Comparison of ENCODE assay signal across 8 cellular contexts in genomic region chrX:119685225-119686066, GRCh38. TPM values are rescaled to one million over a fixed set of nuclear protein-coding genes. Genes with fewer than 3 reads are reported as not detected.
A peak's percentile ranks its signal among the peaks of the same experiment; 100 is the strongest.
DNase-seq lines count a peak whose midpoint lies in the region; ATAC-seq and TF ChIP-seq lines count a peak whose summit lies in the region.

No MANE protein-coding gene starts in this region.

- peak overlapping the region; percentile 78 for H3K4me2 ChIP-seq in BLaER1
- peak overlapping the region; percentile 33 for H3K4me2 ChIP-seq in KMS-11
- no peak overlapping the region for H3K4me2 ChIP-seq in PC-3 (ENCODE audit: low read length)

- intact Hi-C loops in left cardiac atrium (cut with DNase I): no loop called here
- intact Hi-C loops in PC-3 (cut with micrococcal nuclease): no loop called here

- no peaks in the 10 kb centered on the region for H3K9me2 ChIP-seq in PC-3 (replicated peaks; ENCODE audit: low read length)

- peaks cover 97% of the 10 kb centered on the region for H3K4me1 ChIP-seq in BLaER1
- H3K4me1 ChIP-seq in KMS-11 (ENCODE audit: low read depth, poor library complexity, severe bottlenecking): peaks cover 98% of the 10 kb centered on the region
- H3K4me1 ChIP-seq in PC-3 (ENCODE audit: insufficient read depth, low read length): no peaks in the 10 kb centered on the region

- H3K79me2 ChIP-seq in KMS-11 (ENCODE audit: insufficient read depth, low read depth): peaks cover 96% of the 10 kb centered on the region
- H3K79me2 ChIP-seq in PC-3 (ENCODE audit: low read length): peaks cover 5% of the 10 kb centered on the region; the same call in 1 of the 2 replicates

- DNase-seq in activated CD4-positive, alpha-beta memory T cell treated with anti-CD3 and anti-CD28 coated beads, Interleukin-2, amount 10 ng/mL, durations not matched to agents 7 days and 5 days: peak; percentile 64
- DNase-seq in left cardiac atrium (peak; percentile 61), PC-3 (no peak)

- no TSS peak for BruUV-seq in PC-3 (replicated peaks; lab: Mats Ljungman, UMichigan)

- POLR2A ChIA-PET in activated CD4-positive, alpha-beta memory T cell treated with anti-CD3 and anti-CD28 coated beads, Interleukin-2, amount 10 ng/mL, durations not matched to agents 7 days and 5 days (lab: Charles Lee): interaction anchor here (1.0 to 13.5 kb wide), 15 partner anchors 7 to 111 kb away, joined by 3 to 337 read pairs (median 4); partner anchors contain the start of genes NKRF, RPL39, SEPTIN6 and SOWAHD
- POLR2A ChIA-PET in PC-3 (lab: Charles Lee; ENCODE audit: unreplicated experiment): no interaction called here

- H3K36me3 ChIP-seq in BLaER1 (no peaks in the 10 kb centered on the region), KMS-11 (ENCODE audit: insufficient read depth) (no peaks in the 10 kb centered on the region), PC-3 (ENCODE audit: low read depth, low read length) (no peaks in the 10 kb centered on the region)

- peaks cover 70% of the 10 kb centered on the region for H3K4me1 Mint-ChIP-seq in activated CD4-positive, alpha-beta memory T cell treated with anti-CD3 and anti-CD28 coated beads, Interleukin-2, amount 10 ng/mL, durations not matched to agents 7 days and 5 days
- H3K4me1 Mint-ChIP-seq in stimulated activated memory B cell treated with anti-CD40 and anti-IgM and Interleukin-4, amounts not matched to agents 10 μg/mL and 1 μg/mL and 100 μg/mL, for 72 hours: peaks cover 67% of the 10 kb centered on the region

- no peaks in the 10 kb centered on the region for H3F3A ChIP-seq in PC-3 (ENCODE audit: low read length, unreplicated experiment)

- H3K4me3 ChIP-seq in BLaER1 (peak overlapping the region; percentile 45), KMS-11 (IDR thresholded peaks at IDR 0.05; ENCODE audit: insufficient read depth, low read depth, low read length) (no peak overlapping the region), PC-3 (ENCODE audit: low read length) (no peak overlapping the region)

- peaks cover 47% of the 10 kb centered on the region for H3K36me3 Mint-ChIP-seq in activated CD4-positive, alpha-beta memory T cell treated with anti-CD3 and anti-CD28 coated beads, Interleukin-2, amount 10 ng/mL, durations not matched to agents 7 days and 5 days (ENCODE audit: low read depth)
- H3K36me3 Mint-ChIP-seq in stimulated activated memory B cell treated with anti-CD40 and anti-IgM and Interleukin-4, amounts not matched to agents 10 μg/mL and 1 μg/mL and 100 μg/mL, for 72 hours: peaks cover 6% of the 10 kb centered on the region

- no peak overlapping the region for H2AFZ ChIP-seq in KMS-11 (ENCODE audit: low read depth)
- H2AFZ ChIP-seq in PC-3 (ENCODE audit: low read length): no peak overlapping the region

- no peaks in the 10 kb centered on the region for H3K27me3 Mint-ChIP-seq in activated CD4-positive, alpha-beta memory T cell treated with anti-CD3 and anti-CD28 coated beads, Interleukin-2, amount 10 ng/mL, durations not matched to agents 7 days and 5 days
- no peaks in the 10 kb centered on the region for H3K27me3 Mint-ChIP-seq in stimulated activated memory B cell treated with anti-CD40 and anti-IgM and Interleukin-4, amounts not matched to agents 10 μg/mL and 1 μg/mL and 100 μg/mL, for 72 hours

- ATAC-seq in GM19324 (IDR thresholded peaks at IDR 0.05; ENCODE audit: low FRiP score, unreplicated experiment) (peak; percentile 32), left cardiac atrium (peak; percentile 58 to 82), PC-3 (no peak), HG03097 (IDR thresholded peaks at IDR 0.05; ENCODE audit: low FRiP score, unreplicated experiment) (no peak)
- peak; percentile 82 for ATAC-seq in stimulated activated memory B cell treated with anti-CD40 and anti-IgM and Interleukin-4, amounts not matched to agents 10 μg/mL and 1 μg/mL and 100 μg/mL, for 72 hours

- H3K9ac ChIP-seq in BLaER1 (peak overlapping the region; percentile 77), KMS-11 (no peak overlapping the region; the same call in 1 of the 2 replicates), PC-3 (ENCODE audit: low read length) (no peak overlapping the region)

- TF ChIP-seq CTCF in KMS-11 (conservative IDR thresholded peaks at IDR 0.05; ENCODE audit: low read depth, low read length): no peak
- TF ChIP-seq CTCF in PC-3 (conservative IDR thresholded peaks at IDR 0.05; ENCODE audit: low read depth, low read length): no peak

- peak overlapping the region; percentile 98 for H3K4me3 Mint-ChIP-seq in activated CD4-positive, alpha-beta memory T cell treated with anti-CD3 and anti-CD28 coated beads, Interleukin-2, amount 10 ng/mL, durations not matched to agents 7 days and 5 days
- H3K4me3 Mint-ChIP-seq in stimulated activated memory B cell treated with anti-CD40 and anti-IgM and Interleukin-4, amounts not matched to agents 10 μg/mL and 1 μg/mL and 100 μg/mL, for 72 hours: peak overlapping the region; percentile 87

- CTCF ChIA-PET in activated CD4-positive, alpha-beta memory T cell treated with anti-CD3 and anti-CD28 coated beads, Interleukin-2, amount 10 ng/mL, durations not matched to agents 7 days and 5 days (lab: Charles Lee): interaction anchor here (1.1 to 2.9 kb wide), 3 partner anchors 8 to 203 kb away, joined by 3 to 10 read pairs (median 7); partner anchors contain the start of gene SEPTIN6
- CTCF ChIA-PET in PC-3 (lab: Charles Lee): no interaction called here

- H3K9me3 ChIP-seq in BLaER1: 0 out of 2 replicates have a peak, but pooled peaks cover 3% of the 10 kb centered on the region
- no peaks in the 10 kb centered on the region for H3K9me3 ChIP-seq in PC-3 (ENCODE audit: low read length)

- H3K27me3 ChIP-seq in BLaER1 (no peaks in the 10 kb centered on the region), KMS-11 (ENCODE audit: insufficient read depth, low read depth) (no peaks in the 10 kb centered on the region), PC-3 (ENCODE audit: low read length) (no peaks in the 10 kb centered on the region)

- H3K27ac Mint-ChIP-seq in activated CD4-positive, alpha-beta memory T cell treated with anti-CD3 and anti-CD28 coated beads, Interleukin-2, amount 10 ng/mL, durations not matched to agents 7 days and 5 days: peak overlapping the region; percentile 100
- peak overlapping the region; percentile 99 for H3K27ac Mint-ChIP-seq in stimulated activated memory B cell treated with anti-CD40 and anti-IgM and Interleukin-4, amounts not matched to agents 10 μg/mL and 1 μg/mL and 100 μg/mL, for 72 hours

- H4K20me1 ChIP-seq in BLaER1: no peaks in the 10 kb centered on the region; the same call in 1 of the 2 replicates
- no peaks in the 10 kb centered on the region for H4K20me1 ChIP-seq in KMS-11 (ENCODE audit: insufficient read depth)
- no peaks in the 10 kb centered on the region for H4K20me1 ChIP-seq in PC-3 (ENCODE audit: low read length)

- no peaks in the 10 kb centered on the region for H3K9me3 Mint-ChIP-seq in activated CD4-positive, alpha-beta memory T cell treated with anti-CD3 and anti-CD28 coated beads, Interleukin-2, amount 10 ng/mL, durations not matched to agents 7 days and 5 days
- H3K9me3 Mint-ChIP-seq in stimulated activated memory B cell treated with anti-CD40 and anti-IgM and Interleukin-4, amounts not matched to agents 10 μg/mL and 1 μg/mL and 100 μg/mL, for 72 hours: no peaks in the 10 kb centered on the region

- H3K27ac ChIP-seq in BLaER1: peak overlapping the region; percentile 92
- H3K27ac ChIP-seq in KMS-11: peak overlapping the region; percentile 83
- no peak overlapping the region for H3K27ac ChIP-seq in PC-3 (ENCODE audit: low read length)

RNA-seq across cellular contexts. Expression of gene SEPTIN6, which starts 7.5 kb away (rescaled TPM):
- 100 to 1,000 TPM; 214 to 219 TPM for total RNA-seq in activated CD4-positive, alpha-beta memory T cell treated with anti-CD3 and anti-CD28 coated beads, Interleukin-2, amount 10 ng/mL, durations not matched to agents 7 days and 5 days
- 10 to 100 TPM; 10.6 to 19.6 TPM for total RNA-seq in left cardiac atrium
- 28.9 and 39.1 TPM in 2 replicates for total RNA-seq in PC-3 (2014; rRNA removed)

Comparison
In these comparisons a context has a peak if more than half of its experiments do, and no peak if none do; other contexts are left out.
1. ATAC-seq: peak in GM19324 (single experiment), left cardiac atrium (2 of 2) and stimulated activated memory B cell treated with anti-CD40 and anti-IgM and Interleukin-4, amounts not matched to agents 10 μg/mL and 1 μg/mL and 100 μg/mL, for 72 hours (single experiment); none in PC-3 (single experiment) and HG03097 (single experiment).